Comparison of ENCODE assay signal across 27 cellular contexts in genomic region chr7:94921911-94922310, GRCh38.
"Had no signal": no experiment of that assay in that cellular context is flagged by ENCODE, and none has a peak within 500 bp of the region (broad histone marks: within the 10 kb centered on the region; RNA-seq: fewer than 3 reads in every experiment).

No MANE protein-coding gene starts in this region.

- H3K4me1 Mint-ChIP-seq: nephron had no signal

- ATAC-seq: effector memory CD8-positive, alpha-beta T cell; left cardiac atrium; left lung; mucosa of descending colon; stimulated activated memory B cell treated with anti-CD40 and anti-IgM and Interleukin-4, amounts not matched to agents 10 μg/mL and 1 μg/mL and 100 μg/mL, for 72 hours; stimulated activated naive CD8-positive, alpha-beta T cell treated with anti-CD3 and anti-CD28 coated beads, Interleukin-15, Interleukin-2, amounts not matched to agents 100 U/mL and 50 U/mL, for 24 hours had no signal

- DNase-seq: dermis blood vessel endothelial cell; effector memory CD8-positive, alpha-beta T cell; erythroblast; esophagus squamous epithelium; foreskin melanocyte; left cardiac atrium; left lung; mesenchymal stem cell; mucosa of descending colon; naive B cell; sigmoid colon; spleen; stimulated activated CD4-positive, alpha-beta T cell treated with anti-CD3 and anti-CD28 coated beads, Interleukin-4, amount 100 ng/mL, for 4 hours; stimulated activated naive CD8-positive, alpha-beta T cell treated with anti-CD3 and anti-CD28 coated beads, Interleukin-15, Interleukin-2, amounts not matched to agents 100 U/mL and 50 U/mL, for 24 hours; substantia nigra; testis; tibial artery had no signal

- H3K4me3 ChIP-seq: coronary artery, esophagus squamous epithelium, left lung, mucosa of descending colon, neural progenitor cell, prostate gland, right atrium auricular region, sigmoid colon, spleen, tibial artery, upper lobe of left lung had no signal

- H3K4me3 Mint-ChIP-seq: effector memory CD8-positive, alpha-beta T cell; mesothelial cell of epicardium; naive B cell; nephron; neural progenitor cell; stimulated activated memory B cell treated with anti-CD40 and anti-IgM and Interleukin-4, amounts not matched to agents 10 μg/mL and 1 μg/mL and 100 μg/mL, for 72 hours had no signal

- H3K36me3 Mint-ChIP-seq: naive B cell; stimulated activated memory B cell treated with anti-CD40 and anti-IgM and Interleukin-4, amounts not matched to agents 10 μg/mL and 1 μg/mL and 100 μg/mL, for 72 hours had no signal

- FAIRE-seq: endometrium, urothelium cell line had no signal

- H3K36me3 ChIP-seq: esophagus squamous epithelium, left lung, neural progenitor cell, prostate gland, right atrium auricular region, sigmoid colon, spleen, tibial artery, upper lobe of left lung had no signal

- H3K27ac Mint-ChIP-seq: effector memory CD8-positive, alpha-beta T cell; mesothelial cell of epicardium; naive B cell; nephron; neural progenitor cell; stimulated activated memory B cell treated with anti-CD40 and anti-IgM and Interleukin-4, amounts not matched to agents 10 μg/mL and 1 μg/mL and 100 μg/mL, for 72 hours had no signal

- H3K27me3 Mint-ChIP-seq: effector memory CD8-positive, alpha-beta T cell; naive B cell had no signal

- H3K27ac ChIP-seq: coronary artery, esophagus squamous epithelium, left lung, neural progenitor cell, prostate gland, right atrium auricular region, sigmoid colon, spleen, testis, tibial artery, upper lobe of left lung had no signal

- H3K4me2 ChIP-seq: neural progenitor cell had no signal

- H2AFZ ChIP-seq: neural progenitor cell had no signal

- H3K9me3 Mint-ChIP-seq: effector memory CD8-positive, alpha-beta T cell; mesothelial cell of epicardium; naive B cell; nephron; neural progenitor cell; stimulated activated memory B cell treated with anti-CD40 and anti-IgM and Interleukin-4, amounts not matched to agents 10 μg/mL and 1 μg/mL and 100 μg/mL, for 72 hours had no signal

- H3K9me3 ChIP-seq: esophagus squamous epithelium, left lung, mucosa of descending colon, prostate gland, right atrium auricular region, sigmoid colon, spleen, testis, tibial artery, upper lobe of left lung had no signal

- H3K27me3 ChIP-seq: esophagus squamous epithelium, left lung, neural progenitor cell, right atrium auricular region, sigmoid colon, spleen, testis, tibial artery, upper lobe of left lung had no signal

- H3K4me1 ChIP-seq: esophagus squamous epithelium, left lung, neural progenitor cell, prostate gland, right atrium auricular region, testis, tibial artery, upper lobe of left lung had no signal

- H3K9ac ChIP-seq: neural progenitor cell had no signal
